Comparison of ENCODE assay signal across 8 cellular contexts in genomic region chr6:28922841-28923317, GRCh38. TPM values are rescaled to one million over a fixed set of nuclear protein-coding genes. Genes with fewer than 3 reads are reported as not detected.
DNase-seq lines count a peak whose midpoint lies in the region; ATAC-seq and TF ChIP-seq lines count a peak whose summit lies in the region.

No MANE protein-coding gene starts in this region.

- H3K9ac ChIP-seq in Loucy (ENCODE audit: low read depth, low read length, poor library complexity, severe bottlenecking), result peak overlapping the region; percentile 99

- H3K27ac Mint-ChIP-seq in dendritic cell treated with granulocyte-macrophage colony-stimulating factor and Interleukin-4, amounts not matched to agents 40 ng/mL and 50 ng/mL, for 4 days, result peak overlapping the region; percentile 95
- H3K27ac Mint-ChIP-seq in stimulated activated naive B cell treated with anti-CD40 and anti-IgM and Interleukin-4, amounts not matched to agents 10 μg/mL and 1 μg/mL and 100 μg/mL, for 72 hours, result peak overlapping the region; percentile 96

- peaks cover 4% of the 10 kb centered on the region for H3K27me3 ChIP-seq in Loucy (ENCODE audit: insufficient read depth, low read length, poor library complexity, severe bottlenecking)
- no peaks in the 10 kb centered on the region for H3K27me3 ChIP-seq in right lobe of liver

- H3K9me3 ChIP-seq in Loucy (ENCODE audit: insufficient read depth, low read depth, low read length) (no peaks in the 10 kb centered on the region), right lobe of liver (no peaks in the 10 kb centered on the region)

- intact Hi-C loops in dendritic cell treated with granulocyte-macrophage colony-stimulating factor and Interleukin-4, amounts not matched to agents 40 ng/mL and 50 ng/mL, for 4 days (cut with micrococcal nuclease), result loop anchor here (2.0 to 10.0 kb wide), 3 partner anchors 18 to 62 kb away; no protein-coding TSS in a partner anchor
- intact Hi-C loops in right lobe of liver (cut with DNase I), result no loop called here

- DNase-seq in GM12865 (ENCODE audit: low read depth), result peak; percentile 69
- DNase-seq in UCSD-AML1 (lab: John Stamatoyannopoulos, UW; ENCODE audit: unreplicated experiment), result peak; percentile 73
- DNase-seq in right lobe of liver, result peak in 2 of 3 donors; percentile 64 to 65
- peak; percentile 46 for DNase-seq in stimulated activated naive B cell treated with anti-CD40 and anti-IgM and Interleukin-4, amounts not matched to agents 10 μg/mL and 1 μg/mL and 100 μg/mL, for 72 hours
- no peak for DNase-seq in HuH-7 (ENCODE audit: low spot score)

- peak overlapping the region; percentile 96 for H3K4me3 Mint-ChIP-seq in dendritic cell treated with granulocyte-macrophage colony-stimulating factor and Interleukin-4, amounts not matched to agents 40 ng/mL and 50 ng/mL, for 4 days
- H3K4me3 Mint-ChIP-seq in stimulated activated naive B cell treated with anti-CD40 and anti-IgM and Interleukin-4, amounts not matched to agents 10 μg/mL and 1 μg/mL and 100 μg/mL, for 72 hours, result peak overlapping the region; percentile 92 to 94

- peaks cover 45% of the 10 kb centered on the region for H3K4me1 Mint-ChIP-seq in dendritic cell treated with granulocyte-macrophage colony-stimulating factor and Interleukin-4, amounts not matched to agents 40 ng/mL and 50 ng/mL, for 4 days (ENCODE audit: low read depth)
- peaks cover 23 to 47% of the 10 kb centered on the region in 2 donors for H3K4me1 Mint-ChIP-seq in stimulated activated naive B cell treated with anti-CD40 and anti-IgM and Interleukin-4, amounts not matched to agents 10 μg/mL and 1 μg/mL and 100 μg/mL, for 72 hours

- ATAC-seq in GM21825 (IDR thresholded peaks at IDR 0.05; ENCODE audit: unreplicated experiment) (peak; percentile 25), right lobe of liver (peak; percentile 19 to 43 (median 37))
- ATAC-seq in stimulated activated naive B cell treated with anti-CD40 and anti-IgM and Interleukin-4, amounts not matched to agents 10 μg/mL and 1 μg/mL and 100 μg/mL, for 72 hours (replicated peaks), result peak; percentile 56 to 58

- no peaks in the 10 kb centered on the region for H3F3A ChIP-seq in Loucy (ENCODE audit: low read depth)

- no peak for TF ChIP-seq CTCF in GM12865 (IDR thresholded peaks at IDR 0.05; ENCODE audit: insufficient read depth, low read depth, low read length, missing control alignments)
- TF ChIP-seq CTCF in Loucy (conservative IDR thresholded peaks at IDR 0.05; ENCODE audit: low read length), result no peak
- TF ChIP-seq CTCF in right lobe of liver (IDR thresholded peaks at IDR 0.05), result no peak

- peak overlapping the region; percentile 61 for H2AFZ ChIP-seq in Loucy (ENCODE audit: low read length)

- 1% methylated on average over 23 of the region's 33 CpGs for WGBS in right lobe of liver (ENCODE audit: insufficient coverage, low coverage, low lambda C conversion rate, missing lambda C conversion rate)

- peak overlapping the region; percentile 100 for H3K4me2 ChIP-seq in Loucy (ENCODE audit: low read depth, low read length, poor library complexity, severe bottlenecking)

- H3K27ac ChIP-seq in right lobe of liver, result peak overlapping the region; percentile 97 to 98 (median 98)

- H3K27me3 Mint-ChIP-seq in dendritic cell treated with granulocyte-macrophage colony-stimulating factor and Interleukin-4, amounts not matched to agents 40 ng/mL and 50 ng/mL, for 4 days, result no peaks in the 10 kb centered on the region
- no peaks in the 10 kb centered on the region for H3K27me3 Mint-ChIP-seq in stimulated activated naive B cell treated with anti-CD40 and anti-IgM and Interleukin-4, amounts not matched to agents 10 μg/mL and 1 μg/mL and 100 μg/mL, for 72 hours

- peaks cover 60% of the 10 kb centered on the region for H3K36me3 Mint-ChIP-seq in dendritic cell treated with granulocyte-macrophage colony-stimulating factor and Interleukin-4, amounts not matched to agents 40 ng/mL and 50 ng/mL, for 4 days (ENCODE audit: low read depth)
- peaks cover 24 to 45% of the 10 kb centered on the region in 2 donors for H3K36me3 Mint-ChIP-seq in stimulated activated naive B cell treated with anti-CD40 and anti-IgM and Interleukin-4, amounts not matched to agents 10 μg/mL and 1 μg/mL and 100 μg/mL, for 72 hours

- H3K4me3 ChIP-seq in GM12865 (ENCODE audit: low read depth, low read length) (peak overlapping the region; percentile 98), Loucy (ENCODE audit: low read length, poor library complexity, severe bottlenecking) (peak overlapping the region; percentile 100), right lobe of liver (peak overlapping the region; percentile 95 to 96 (median 95))

- no peak for TF ChIP-seq POLR2A in right lobe of liver (IDR thresholded peaks at IDR 0.05)

- H3K4me1 ChIP-seq in Loucy (ENCODE audit: insufficient read depth, low read length, poor library complexity, severe bottlenecking) (peaks cover 48% of the 10 kb centered on the region), right lobe of liver (peaks cover 0 to 30% (median 4%) of the 10 kb centered on the region in 4 donors)

- H3K9me3 Mint-ChIP-seq in dendritic cell treated with granulocyte-macrophage colony-stimulating factor and Interleukin-4, amounts not matched to agents 40 ng/mL and 50 ng/mL, for 4 days, result no peaks in the 10 kb centered on the region
- no peaks in the 10 kb centered on the region for H3K9me3 Mint-ChIP-seq in stimulated activated naive B cell treated with anti-CD40 and anti-IgM and Interleukin-4, amounts not matched to agents 10 μg/mL and 1 μg/mL and 100 μg/mL, for 72 hours

- no peaks in the 10 kb centered on the region for H3K9me2 ChIP-seq in Loucy (replicated peaks; ENCODE audit: low read depth, low read length)

- peaks cover 59% of the 10 kb centered on the region for H3K79me2 ChIP-seq in Loucy (ENCODE audit: insufficient read depth, low read length)

- peaks cover 34% of the 10 kb centered on the region for H3K36me3 ChIP-seq in Loucy (ENCODE audit: insufficient read depth, low read length)
- H3K36me3 ChIP-seq in right lobe of liver, result peaks cover 0 to 39% (median 24%) of the 10 kb centered on the region in 4 donors

- H4K20me1 ChIP-seq in Loucy (ENCODE audit: insufficient read depth, low read length, poor library complexity, severe bottlenecking), result peaks cover 48% of the 10 kb centered on the region

RNA-seq across cellular contexts. Expression of gene TRIM27, which starts 0.9 kb away (rescaled TPM):
- 10 to 100 TPM; 31.5 to 54.8 (median 36.7) TPM for total RNA-seq in right lobe of liver
